In the genomic region with DNA sequence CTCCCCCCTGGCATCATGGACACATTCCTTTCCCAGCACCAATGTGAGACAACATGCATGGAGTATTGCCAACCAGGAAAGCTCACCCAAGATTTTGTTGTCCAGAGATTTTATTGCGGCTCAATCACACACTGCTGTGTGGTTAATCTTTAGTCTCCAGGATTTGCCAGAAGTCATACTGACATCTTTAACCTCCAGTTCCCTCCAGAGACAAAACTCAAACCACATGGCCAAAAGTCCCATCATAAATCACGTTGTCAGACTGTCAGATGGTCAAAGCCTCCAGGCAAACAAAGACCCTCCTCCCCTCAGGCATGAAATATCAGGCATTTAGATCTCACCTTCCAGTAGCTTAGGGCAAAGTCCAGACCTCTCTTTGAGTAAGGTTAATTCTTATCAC, we compare ENCODE assay signal across 32 cellular contexts.
DNase-seq lines count a peak whose midpoint lies in the region; ATAC-seq and TF ChIP-seq lines count a peak whose summit lies in the region.
"Had no signal": no experiment of that assay in that cellular context is flagged by ENCODE, and none has a peak within 500 bp of the region (broad histone marks: within the 10 kb centered on the region; RNA-seq: fewer than 3 reads in every experiment).

No MANE protein-coding gene starts in this region.

- no peaks in the 10 kb centered on the region for H3K4me1 ChIP-seq in OCI-LY7 (ENCODE audit: insufficient read depth, low read length, poor library complexity, severe bottlenecking)
- H3K4me1 ChIP-seq: HAP-1, prostate gland, sigmoid colon had no signal

- BruUV-seq in OCI-LY7 (replicated peaks; lab: Mats Ljungman, UMichigan): no TSS peak

- no peak for ATAC-seq in stimulated activated memory B cell treated with anti-CD40 and anti-IgM and Interleukin-4, amounts not matched to agents 10 μg/mL and 1 μg/mL and 100 μg/mL, for 72 hours
- ATAC-seq: activated naive CD8-positive, alpha-beta T cell treated with anti-CD3 and anti-CD28 coated beads, Interleukin-2, amount 50 U/mL, for 24 hours had no signal

- no peak overlapping the region for H3K27ac ChIP-seq in OCI-LY7 (ENCODE audit: low read depth, low read length, poor library complexity, severe bottlenecking)
- H3K27ac ChIP-seq: 22Rv1, C4-2B, prostate gland, sigmoid colon had no signal

- no peak overlapping the region for H3K4me3 ChIP-seq in OCI-LY7 (ENCODE audit: low read depth, low read length, poor library complexity, severe bottlenecking)
- H3K4me3 ChIP-seq: HAP-1, MG63, prostate gland, sigmoid colon had no signal

- H3K9me3 Mint-ChIP-seq in stimulated activated memory B cell treated with anti-CD40 and anti-IgM and Interleukin-4, amounts not matched to agents 10 μg/mL and 1 μg/mL and 100 μg/mL, for 72 hours: peaks cover 3% of the 10 kb centered on the region
- H3K9me3 Mint-ChIP-seq: activated naive CD8-positive, alpha-beta T cell treated with anti-CD3 and anti-CD28 coated beads, Interleukin-2, amount 50 U/mL, for 24 hours; dendritic cell treated with granulocyte-macrophage colony-stimulating factor and Interleukin-4, amounts not matched to agents 40 ng/mL and 50 ng/mL, for 4 days had no signal

- DNase-seq in NCI-H82 (lab: John Stamatoyannopoulos, UW) (peak; percentile 20), NCI-H82 treated with DMSO at 0.1 percent for 48 hours (lab: John Stamatoyannopoulos, UW; ENCODE audit: unreplicated experiment) (no peak), HT-29 (ENCODE audit: low spot score) (peak; percentile 9), kidney tubule cell (ENCODE audit: low spot score) (peak; percentile 37), OCI-LY7 (ENCODE audit: low spot score) (no peak), AG08396 (ENCODE audit: low spot score) (no peak), HCEC 1CT (no peak)
- DNase-seq: activated CD4-positive, alpha-beta T cell treated with anti-CD3 and anti-CD28 coated beads, Interleukin-2, amount 50 U/mL, for 4 hours; activated gamma-delta T cell treated with Interleukin-2 at 50 U/mL for 16 hours; activated naive CD8-positive, alpha-beta T cell treated with anti-CD3 and anti-CD28 coated beads, Interleukin-2, amount 50 U/mL, for 24 hours; activated T-cell treated with anti-CD3 and anti-CD28 coated beads, Interleukin-2, amount 50 U/mL, for 48 hours; caudate nucleus; COR-L47; DMS79 treated with DMSO at 0.1 percent for 48 hours; GF-D8; KG1; MG63; naive B cell; NCI-H2029; NCI-H524; nucleus accumbens; Right ventricle myocardium superior; sigmoid colon; stimulated activated CD4-positive, alpha-beta T cell treated with anti-CD3 and anti-CD28 coated beads, Interleukin-4, amount 100 ng/mL, for 1 hour; T-helper 2 cell; trophoblast cell had no signal

- no peaks in the 10 kb centered on the region for H3K36me3 ChIP-seq in OCI-LY7 (ENCODE audit: insufficient read depth, low read length)
- H3K36me3 ChIP-seq: HAP-1, MG63, prostate gland, sigmoid colon had no signal

- no peaks in the 10 kb centered on the region; the same call in 1 of the 2 replicates for H3K9me2 ChIP-seq in OCI-LY7 (ENCODE audit: insufficient read depth, low read length)

- H3K4me3 Mint-ChIP-seq in stimulated activated memory B cell treated with anti-CD40 and anti-IgM and Interleukin-4, amounts not matched to agents 10 μg/mL and 1 μg/mL and 100 μg/mL, for 72 hours: no peak overlapping the region
- H3K4me3 Mint-ChIP-seq: activated naive CD8-positive, alpha-beta T cell treated with anti-CD3 and anti-CD28 coated beads, Interleukin-2, amount 50 U/mL, for 24 hours; dendritic cell treated with granulocyte-macrophage colony-stimulating factor and Interleukin-4, amounts not matched to agents 40 ng/mL and 50 ng/mL, for 4 days; naive B cell had no signal

- intact Hi-C loops in OCI-LY7 (cut with micrococcal nuclease; ENCODE audit: unreplicated experiment): loop anchor here (10.0 kb wide), 1 partner anchor 907 kb away; no protein-coding TSS in a partner anchor

- CTCF ChIA-PET in OCI-LY7 (lab: Charles Lee; ENCODE audit: unreplicated experiment): no interaction called here

- no peaks in the 10 kb centered on the region for H3K79me2 ChIP-seq in OCI-LY7 (ENCODE audit: insufficient read depth, low read depth, low read length)

- TF ChIP-seq CTCF in OCI-LY7 (conservative IDR thresholded peaks at IDR 0.05; ENCODE audit: low read length): no peak

- no peak overlapping the region for H3K27ac Mint-ChIP-seq in stimulated activated memory B cell treated with anti-CD40 and anti-IgM and Interleukin-4, amounts not matched to agents 10 μg/mL and 1 μg/mL and 100 μg/mL, for 72 hours
- H3K27ac Mint-ChIP-seq: activated naive CD8-positive, alpha-beta T cell treated with anti-CD3 and anti-CD28 coated beads, Interleukin-2, amount 50 U/mL, for 24 hours; dendritic cell treated with granulocyte-macrophage colony-stimulating factor and Interleukin-4, amounts not matched to agents 40 ng/mL and 50 ng/mL, for 4 days; naive B cell had no signal

- no peaks in the 10 kb centered on the region for H4K20me1 ChIP-seq in OCI-LY7 (ENCODE audit: insufficient read depth, low read length)

- no peak overlapping the region for H3K4me2 ChIP-seq in OCI-LY7 (ENCODE audit: low read length)

- H2AFZ ChIP-seq in OCI-LY7 (ENCODE audit: low read length): no peak overlapping the region

- no peaks in the 10 kb centered on the region for H3K36me3 Mint-ChIP-seq in stimulated activated memory B cell treated with anti-CD40 and anti-IgM and Interleukin-4, amounts not matched to agents 10 μg/mL and 1 μg/mL and 100 μg/mL, for 72 hours
- H3K36me3 Mint-ChIP-seq: naive B cell had no signal

- POLR2A ChIA-PET in OCI-LY7 (lab: Charles Lee): interaction anchor here (1.1 kb wide), 1 partner anchor 10 kb away, joined by 3 read pairs; no protein-coding TSS in a partner anchor

- H3K27me3 Mint-ChIP-seq in stimulated activated memory B cell treated with anti-CD40 and anti-IgM and Interleukin-4, amounts not matched to agents 10 μg/mL and 1 μg/mL and 100 μg/mL, for 72 hours: no peaks in the 10 kb centered on the region

- no peaks in the 10 kb centered on the region for H3K4me1 Mint-ChIP-seq in stimulated activated memory B cell treated with anti-CD40 and anti-IgM and Interleukin-4, amounts not matched to agents 10 μg/mL and 1 μg/mL and 100 μg/mL, for 72 hours
- H3K4me1 Mint-ChIP-seq: activated naive CD8-positive, alpha-beta T cell treated with anti-CD3 and anti-CD28 coated beads, Interleukin-2, amount 50 U/mL, for 24 hours; naive B cell had no signal

- H3K9me3 ChIP-seq in OCI-LY7 (ENCODE audit: low read length): no peaks in the 10 kb centered on the region
- H3K9me3 ChIP-seq: HAP-1, MG63, prostate gland, sigmoid colon had no signal

Comparison
In these comparisons a context has a peak if more than half of its experiments do, and no peak if none do; other contexts are left out.
1. DNase-seq: peak in NCI-H82 (single experiment), HT-29 (single experiment) and kidney tubule cell (single experiment); none in NCI-H82 treated with DMSO at 0.1 percent for 48 hours (single experiment), OCI-LY7 (single experiment), AG08396 (single experiment) and HCEC 1CT (single experiment).